7 cellular contexts compared by ENCODE assay signal in genomic region chr7:95718556-95719410, GRCh38. TPM values are rescaled to one million over a fixed set of nuclear protein-coding genes. Genes with fewer than 3 reads are reported as not detected.
A peak's percentile ranks its signal among the peaks of the same experiment; 100 is the strongest.
DNase-seq lines count a peak whose midpoint lies in the region; ATAC-seq and TF ChIP-seq lines count a peak whose summit lies in the region.

No MANE protein-coding gene starts in this region.

- no peaks in the 10 kb centered on the region for H3K4me1 ChIP-seq in mammary epithelial cell (ENCODE audit: insufficient read depth, low read length)
- H3K4me1 ChIP-seq in psoas muscle, result no peaks in the 10 kb centered on the region
- H3K4me1 ChIP-seq in gastrocnemius medialis, result peaks cover 0 to 10% of the 10 kb centered on the region in 2 donors

- in situ Hi-C loops in mammary epithelial cell (cut with MboI; ENCODE audit: low sequenced_read_pairs in 2 of 2), result no loop called here
- in situ Hi-C loops in gastrocnemius medialis (cut with MboI; ENCODE audit: low sequenced_read_pairs in 4 of 4), result no loop called here

- H4K20me1 ChIP-seq in mammary epithelial cell (ENCODE audit: insufficient read depth, low read length), result no peaks in the 10 kb centered on the region

- peak; percentile 36 for DNase-seq in NCI-H146 (lab: John Stamatoyannopoulos, UW)
- DNase-seq in mammary epithelial cell, result no peak
- no peak for DNase-seq in psoas muscle
- DNase-seq in gastrocnemius medialis, result no peak
- DNase-seq in T1000 (lab: John Stamatoyannopoulos, UW), result no peak

- CTCF ChIA-PET in mammary epithelial cell (lab: Charles Lee; ENCODE audit: low non-redundant PET), result interaction anchor here (0.6 kb wide), 1 partner anchor 1305 kb away, joined by 3 read pairs; no protein-coding TSS in a partner anchor

- intact Hi-C loops in mammary epithelial cell (cut with micrococcal nuclease), result no loop called here
- intact Hi-C loops in psoas muscle (cut with DNase I), result no loop called here
- intact Hi-C loops in gastrocnemius medialis (cut with DNase I; ENCODE audit: low total_unique reads), result loop anchor here (2.0 kb wide), 1 partner anchor 152 kb away; no protein-coding TSS in a partner anchor

- no peak overlapping the region for H3K4me3 ChIP-seq in mammary epithelial cell (replicated peaks in 1 of 3; ENCODE audit: insufficient read depth in 1 of 3, low read depth in 2 of 3, low read length in 3 of 3)
- no peak overlapping the region for H3K4me3 ChIP-seq in psoas muscle
- no peak overlapping the region for H3K4me3 ChIP-seq in gastrocnemius medialis

- no peaks in the 10 kb centered on the region for H3K9me3 ChIP-seq in mammary epithelial cell (replicated peaks; ENCODE audit: insufficient read depth, low read length)
- no peaks in the 10 kb centered on the region for H3K9me3 ChIP-seq in psoas muscle
- H3K9me3 ChIP-seq in gastrocnemius medialis, result no peaks in the 10 kb centered on the region

- no peak for TF ChIP-seq POLR2A in gastrocnemius medialis (IDR thresholded peaks at IDR 0.05)

- no peaks in the 10 kb centered on the region for H3K79me2 ChIP-seq in mammary epithelial cell (ENCODE audit: insufficient read depth, low read length)

- dilution Hi-C loops in mammary epithelial cell (cut with HindIII; ENCODE audit: low sequenced_read_pairs), result no loop called here

- H3K4me2 ChIP-seq in mammary epithelial cell (ENCODE audit: insufficient read depth, low read depth, low read length), result no peak overlapping the region

- H3K36me3 ChIP-seq in mammary epithelial cell (ENCODE audit: insufficient read depth, low read length) (no peaks in the 10 kb centered on the region), psoas muscle (ENCODE audit: insufficient read depth in 1 of 2, low read depth in 1 of 2) (no peaks in the 10 kb centered on the region), gastrocnemius medialis (no peaks in the 10 kb centered on the region)

- H3K27ac ChIP-seq in mammary epithelial cell (ENCODE audit: insufficient read depth, low read depth, low read length), result no peak overlapping the region
- no peak overlapping the region for H3K27ac ChIP-seq in psoas muscle
- H3K27ac ChIP-seq in gastrocnemius medialis, result no peak overlapping the region

- no TSS peak for BruUV-seq in mammary epithelial cell (replicated peaks; lab: Mats Ljungman, UMichigan)

- H2AFZ ChIP-seq in mammary epithelial cell (ENCODE audit: low read depth, low read length), result no peak overlapping the region

- TF ChIP-seq CTCF in GM12874 (IDR thresholded peaks at IDR 0.05; ENCODE audit: insufficient read depth, low read depth, low read length) (peak; percentile 18; the same call in 1 of the 2 replicates), mammary epithelial cell (conservative IDR thresholded peaks at IDR 0.05 in 1 of 2, IDR thresholded peaks at IDR 0.05 in 1 of 2; ENCODE audit: extremely low read depth in 1 of 2, insufficient read depth in 1 of 2, low read depth in 1 of 2, low read length in 2 of 2) (peak; percentile 20 to 46), psoas muscle (IDR thresholded peaks at IDR 0.05) (peak; percentile 26), gastrocnemius medialis (IDR thresholded peaks at IDR 0.05 in 4 of 5, conservative IDR thresholded peaks at IDR 0.05 in 1 of 5) (no peak)

- H3K9ac ChIP-seq in mammary epithelial cell (ENCODE audit: insufficient read depth, low read length), result no peak overlapping the region

- H3K27me3 ChIP-seq in mammary epithelial cell (ENCODE audit: insufficient read depth, low read length) (no peaks in the 10 kb centered on the region), psoas muscle (ENCODE audit: insufficient read depth in 3 of 3, low read length in 2 of 3) (no peaks in the 10 kb centered on the region), gastrocnemius medialis (no peaks in the 10 kb centered on the region)

- peak in 1 of 4 donors; percentile 40 for ATAC-seq in psoas muscle
- no peak for ATAC-seq in HG03520 (IDR thresholded peaks at IDR 0.05; ENCODE audit: unreplicated experiment)
- ATAC-seq in gastrocnemius medialis, result no peak

- WGBS in mammary epithelial cell (ENCODE audit: low coverage, missing lambda C conversion rate), result 62% methylated on average over 6 of the region's 6 CpGs
- whole genome bisulfite sequencing in psoas muscle, 3 donors, result 54 to 62% (median 59%) methylated on average over 6 of the region's 6 CpGs

RNA-seq across cellular contexts. Expression of gene DYNC1I1, which starts 53.6 kb away (rescaled TPM):
- total RNA-seq in mammary epithelial cell (1 to 10 TPM in 1 of 2 donors, under 1 TPM in 1; 0.56 to 1.8 TPM), psoas muscle (10 to 100 TPM in 1 of 4 donors, 1 to 10 TPM in 3; 3.1 to 28.8 (median 7.4) TPM), gastrocnemius medialis (10 to 100 TPM in 2 of 4 donors, 1 to 10 TPM in 2; 7.8 to 21.3 (median 11.6) TPM)
- polyA plus RNA-seq in mammary epithelial cell (0.45 TPM), psoas muscle (1 to 10 TPM; 3.0 to 7.6 (median 6.8) TPM)
- 2.9 TPM for polyA minus RNA-seq in mammary epithelial cell

Comparison
In these comparisons a context has a peak if more than half of its experiments do, and no peak if none do; other contexts are left out.
1. CTCF ChIP-seq: peak in GM12874 (single experiment), mammary epithelial cell (2 of 2) and psoas muscle (single experiment); none in gastrocnemius medialis (0 of 5).